In genomic region chr18:9100796-9101195, GRCh38 we compare ENCODE assay signal across 18 cellular contexts. TPM values are rescaled to one million over a fixed set of nuclear protein-coding genes. Genes with fewer than 3 reads are reported as not detected.
DNase-seq lines count a peak whose midpoint lies in the region; ATAC-seq and TF ChIP-seq lines count a peak whose summit lies in the region.
"Had no signal": no experiment of that assay in that cellular context is flagged by ENCODE, and none has a peak within 500 bp of the region (broad histone marks: within the 10 kb centered on the region; RNA-seq: fewer than 3 reads in every experiment).

No MANE protein-coding gene starts in this region.

- intact Hi-C loops in activated CD4-positive, alpha-beta memory T cell treated with anti-CD3 and anti-CD28 coated beads for 36 hours (cut with micrococcal nuclease), result no loop called here
- intact Hi-C loops in stomach (cut with DNase I; ENCODE audit: low total_unique reads), result no loop called here

- peak overlapping the region; percentile 5 for H3K27ac Mint-ChIP-seq in activated CD4-positive, alpha-beta memory T cell treated with anti-CD3 and anti-CD28 coated beads, Interleukin-2, amount 10 ng/mL, durations not matched to agents 7 days and 5 days
- H3K27ac Mint-ChIP-seq in activated CD4-positive, alpha-beta memory T cell treated with anti-CD3 and anti-CD28 coated beads for 36 hours, result no peak overlapping the region
- H3K27ac Mint-ChIP-seq in glutamatergic neuron (ENCODE audit: unreplicated experiment), result no peak overlapping the region

- peaks cover 43% of the 10 kb centered on the region for H3K36me3 Mint-ChIP-seq in activated CD4-positive, alpha-beta memory T cell treated with anti-CD3 and anti-CD28 coated beads, Interleukin-2, amount 10 ng/mL, durations not matched to agents 7 days and 5 days (ENCODE audit: low read depth)
- peaks cover 35% of the 10 kb centered on the region for H3K36me3 Mint-ChIP-seq in activated CD4-positive, alpha-beta memory T cell treated with anti-CD3 and anti-CD28 coated beads for 36 hours
- H3K36me3 Mint-ChIP-seq in glutamatergic neuron (ENCODE audit: unreplicated experiment), result no peaks in the 10 kb centered on the region

- DNase-seq in activated CD4-positive, alpha-beta memory T cell treated with anti-CD3 and anti-CD28 coated beads, Interleukin-2, amount 10 ng/mL, durations not matched to agents 7 days and 5 days, result no peak
- no peak for DNase-seq in activated CD4-positive, alpha-beta memory T cell treated with anti-CD3 and anti-CD28 coated beads for 36 hours
- DNase-seq in RWPE1 (ENCODE audit: low spot score), result no peak
- no peak for DNase-seq in glutamatergic neuron
- no peak for DNase-seq in stomach
- DNase-seq in G401 (ENCODE audit: low spot score), result no peak
- DNase-seq: activated B cell treated with CpG ODN at 0.5 μM for 24 hours; adrenal gland; DND-41; effector CD8-positive, alpha-beta T cell; heart left ventricle; mammary epithelial cell; NCI-H1436 treated with DMSO at 0.1 percent for 48 hours; stimulated activated naive CD4-positive, alpha-beta T cell treated with Interleukin-2 at 50 U/mL for 16 hours; upper lobe of right lung had no signal

- CTCF ChIA-PET in activated CD4-positive, alpha-beta memory T cell treated with anti-CD3 and anti-CD28 coated beads, Interleukin-2, amount 10 ng/mL, durations not matched to agents 7 days and 5 days (lab: Charles Lee), result interaction anchor here (1.8 to 3.2 kb wide), 3 partner anchors 10 to 18 kb away, joined by 6 to 17 read pairs (median 15); no protein-coding TSS in a partner anchor
- CTCF ChIA-PET in activated CD4-positive, alpha-beta memory T cell treated with anti-CD3 and anti-CD28 coated beads for 36 hours (lab: Charles Lee), result no interaction called here
- CTCF ChIA-PET in RWPE1 (lab: Yijun Ruan, JAX), result interaction anchor here (0.6 kb wide), 1 partner anchor 511 kb away, joined by 3 read pairs; no protein-coding TSS in a partner anchor

- ATAC-seq in GM21423 (IDR thresholded peaks at IDR 0.05; ENCODE audit: unreplicated experiment), result no peak
- no peak for ATAC-seq in GM19455 (IDR thresholded peaks at IDR 0.05; ENCODE audit: unreplicated experiment)
- ATAC-seq: heart left ventricle, upper lobe of right lung had no signal

- no peaks in the 10 kb centered on the region for H3K27me3 ChIP-seq in stomach
- H3K27me3 ChIP-seq: adrenal gland, heart left ventricle, upper lobe of right lung had no signal

- 91 to 97% (median 92%) methylated on average over 3 of the region's 3 CpGs for WGBS in stomach, 5 donors

- TF ChIP-seq EP300 in stomach (IDR thresholded peaks at IDR 0.05), result no peak

- H3K4me3 Mint-ChIP-seq in activated CD4-positive, alpha-beta memory T cell treated with anti-CD3 and anti-CD28 coated beads, Interleukin-2, amount 10 ng/mL, durations not matched to agents 7 days and 5 days, result peak overlapping the region; percentile 15
- H3K4me3 Mint-ChIP-seq in activated CD4-positive, alpha-beta memory T cell treated with anti-CD3 and anti-CD28 coated beads for 36 hours, result no peak overlapping the region
- peak overlapping the region; percentile 8 for H3K4me3 Mint-ChIP-seq in glutamatergic neuron (ENCODE audit: unreplicated experiment)

- peaks cover 16 to 40% (median 31%) of the 10 kb centered on the region in 4 donors for H3K4me1 ChIP-seq in stomach

- no peaks in the 10 kb centered on the region for H3K9me3 ChIP-seq in stomach
- H3K9me3 ChIP-seq: adrenal gland, heart left ventricle, upper lobe of right lung had no signal

- no peak for TF ChIP-seq POLR2A in stomach (IDR thresholded peaks at IDR 0.05)

- POLR2A ChIA-PET in activated CD4-positive, alpha-beta memory T cell treated with anti-CD3 and anti-CD28 coated beads, Interleukin-2, amount 10 ng/mL, durations not matched to agents 7 days and 5 days (lab: Charles Lee), result interaction anchor here (1.4 to 23.4 kb wide), 7 partner anchors 13 to 396 kb away, joined by 3 to 1351 read pairs (median 281); partner anchors contain the start of genes ANKRD12 and MTCL1
- POLR2A ChIA-PET in activated CD4-positive, alpha-beta memory T cell treated with anti-CD3 and anti-CD28 coated beads for 36 hours (lab: Charles Lee), result interaction anchor here (1.8 to 8.0 kb wide), 5 partner anchors 8 to 40 kb away, joined by 6 to 178 read pairs (median 109); partner anchors contain the start of gene ANKRD12
- POLR2A ChIA-PET in RWPE1 (lab: Yijun Ruan, JAX; ENCODE audit: low non-redundant PET), result no interaction called here

- TF ChIP-seq CTCF in RWPE1 (conservative IDR thresholded peaks at IDR 0.05; ENCODE audit: low read depth) (no peak), glutamatergic neuron (IDR thresholded peaks at IDR 0.05; ENCODE audit: partially characterized antibody, unreplicated experiment) (no peak), stomach (IDR thresholded peaks at IDR 0.05) (no peak)

- peaks cover 41% of the 10 kb centered on the region for H3K4me1 Mint-ChIP-seq in activated CD4-positive, alpha-beta memory T cell treated with anti-CD3 and anti-CD28 coated beads, Interleukin-2, amount 10 ng/mL, durations not matched to agents 7 days and 5 days
- H3K4me1 Mint-ChIP-seq in activated CD4-positive, alpha-beta memory T cell treated with anti-CD3 and anti-CD28 coated beads for 36 hours (ENCODE audit: low read depth), result peaks cover 35% of the 10 kb centered on the region
- H3K4me1 Mint-ChIP-seq in glutamatergic neuron (ENCODE audit: low read depth, unreplicated experiment), result peaks cover 28% of the 10 kb centered on the region

- H3K9me3 Mint-ChIP-seq in activated CD4-positive, alpha-beta memory T cell treated with anti-CD3 and anti-CD28 coated beads, Interleukin-2, amount 10 ng/mL, durations not matched to agents 7 days and 5 days, result no peaks in the 10 kb centered on the region
- H3K9me3 Mint-ChIP-seq in activated CD4-positive, alpha-beta memory T cell treated with anti-CD3 and anti-CD28 coated beads for 36 hours, result no peaks in the 10 kb centered on the region
- H3K9me3 Mint-ChIP-seq in glutamatergic neuron (ENCODE audit: unreplicated experiment), result peaks cover 6% of the 10 kb centered on the region
- H3K9me3 Mint-ChIP-seq: activated B cell treated with CpG ODN at 0.5 μM for 24 hours; central memory CD8-positive, alpha-beta T cell had no signal

- no peaks in the 10 kb centered on the region for H3K36me3 ChIP-seq in stomach
- H3K36me3 ChIP-seq: adrenal gland, heart left ventricle, upper lobe of right lung had no signal

- in situ Hi-C loops in G401 (cut with HindIII; ENCODE audit: low sequenced_read_pairs), result no loop called here

- H3K27me3 Mint-ChIP-seq in activated CD4-positive, alpha-beta memory T cell treated with anti-CD3 and anti-CD28 coated beads, Interleukin-2, amount 10 ng/mL, durations not matched to agents 7 days and 5 days, result no peaks in the 10 kb centered on the region
- no peaks in the 10 kb centered on the region for H3K27me3 Mint-ChIP-seq in activated CD4-positive, alpha-beta memory T cell treated with anti-CD3 and anti-CD28 coated beads for 36 hours
- H3K27me3 Mint-ChIP-seq in glutamatergic neuron (ENCODE audit: unreplicated experiment), result peaks cover 4% of the 10 kb centered on the region
- H3K27me3 Mint-ChIP-seq: activated B cell treated with CpG ODN at 0.5 μM for 24 hours; central memory CD8-positive, alpha-beta T cell had no signal

- no peak overlapping the region for H3K4me3 ChIP-seq in stomach

- H3K27ac ChIP-seq in RWPE1 (peak overlapping the region; percentile 55; the same call in 1 of the 2 replicates), stomach (peak overlapping the region in 3 of 5 donors; percentile 97 to 98 (median 97))

RNA-seq across cellular contexts. Expression of gene NDUFV2, which starts 1.7 kb away (rescaled TPM):
- 100 to 1,000 TPM; 288 to 295 TPM for total RNA-seq in activated CD4-positive, alpha-beta memory T cell treated with anti-CD3 and anti-CD28 coated beads, Interleukin-2, amount 10 ng/mL, durations not matched to agents 7 days and 5 days
- total RNA-seq in activated CD4-positive, alpha-beta memory T cell treated with anti-CD3 and anti-CD28 coated beads for 36 hours, result 100 to 1,000 TPM; 535 to 552 TPM
- total RNA-seq in glutamatergic neuron (ENCODE audit: unreplicated experiment) (133 TPM), stomach (100 to 1,000 TPM in 2 of 5 donors, 10 to 100 TPM in 3; 69.4 to 251 (median 98.2) TPM)
- 100 to 1,000 TPM; 214 to 283 (median 222) TPM for polyA plus RNA-seq in stomach
- total RNA-seq in G401 (2014; rRNA removed; shearing (Covaris generic)), result 221 and 286 TPM in 2 replicates

RNA-seq across cellular contexts. Expression of gene ANKRD12, which starts 35.8 kb away (rescaled TPM):
- 100 to 1,000 TPM; 103 to 111 TPM for total RNA-seq in activated CD4-positive, alpha-beta memory T cell treated with anti-CD3 and anti-CD28 coated beads, Interleukin-2, amount 10 ng/mL, durations not matched to agents 7 days and 5 days
- total RNA-seq in activated CD4-positive, alpha-beta memory T cell treated with anti-CD3 and anti-CD28 coated beads for 36 hours, result 10 to 100 TPM; 77.8 to 83.9 TPM
- total RNA-seq in glutamatergic neuron (ENCODE audit: unreplicated experiment), result 41.6 TPM
- 10 to 100 TPM; 19.1 to 54.5 (median 49.6) TPM for total RNA-seq in stomach
- polyA plus RNA-seq in stomach, result 10 to 100 TPM in 2 of 3 donors, 1 to 10 TPM in 1; 10.0 to 85.5 (median 14.0) TPM
- 3.3 and 7.9 TPM in 2 replicates for total RNA-seq in G401 (2014; rRNA removed; shearing (Covaris generic))
